ENCODE assay signal across 1 cellular context in genomic region chr1:51744506-51745303, GRCh38.
TF ChIP-seq lines count a peak whose summit lies in the region.

No MANE protein-coding gene starts in this region.

TF ChIP-seq in GM12878, 131 proteins besides CTCF, POLR2A, EP300 and RAD21 (continued from another document):
- TF ChIP-seq ZBTB40 (IDR thresholded peaks at IDR 0.05; ENCODE audit: borderline replicate concordance) (peak; percentile 63; the same call in 1 of the 2 replicates), RUNX3 (IDR thresholded peaks at IDR 0.05; ENCODE audit: low read length) (peak; percentile 35; the same call in 1 of the 2 replicates), RELB (IDR thresholded peaks at IDR 0.05; ENCODE audit: low read depth) (no peak), WRNIP1 (IDR thresholded peaks at IDR 0.05; ENCODE audit: borderline replicate concordance, low read depth, low read length) (no peak)
